Comparison of ENCODE assay signal across 14 cellular contexts in genomic region chr16:68719993-68720489, GRCh38. TPM values are rescaled to one million over a fixed set of nuclear protein-coding genes. Genes with fewer than 3 reads are reported as not detected.
A peak's percentile ranks its signal among the peaks of the same experiment; 100 is the strongest.
DNase-seq lines count a peak whose midpoint lies in the region; ATAC-seq and TF ChIP-seq lines count a peak whose summit lies in the region.
"Had no signal": no experiment of that assay in that cellular context is flagged by ENCODE, and none has a peak within 500 bp of the region (broad histone marks: within the 10 kb centered on the region; RNA-seq: fewer than 3 reads in every experiment).

No MANE protein-coding gene starts in this region.

- H3K9me3 ChIP-seq in Caco-2 = peaks cover 7% of the 10 kb centered on the region; the same call in 1 of the 2 replicates
- H3K9me3 ChIP-seq: suprapubic skin had no signal

- H3K27me3 ChIP-seq in Caco-2 (replicated peaks; ENCODE audit: control insufficient read depth, insufficient read depth, low read length) = no peaks in the 10 kb centered on the region
- H3K27me3 ChIP-seq: neural progenitor cell, suprapubic skin had no signal

- no peaks in the 10 kb centered on the region for H3K9me3 Mint-ChIP-seq in T-helper 1 cell treated with Interleukin-12 subunit alpha and Interleukin-12 subunit beta and Interleukin-4 antibody, amounts not matched to agents 30 μg/mL and 1 μg/mL, for 36 hours
- no peaks in the 10 kb centered on the region for H3K9me3 Mint-ChIP-seq in Caco-2 (ENCODE audit: unreplicated experiment)
- H3K9me3 Mint-ChIP-seq in effector memory CD8-positive, alpha-beta T cell = no peaks in the 10 kb centered on the region

- no peak overlapping the region for H3K4me3 ChIP-seq in Caco-2 (ENCODE audit: low read depth, low read length)
- H3K4me3 ChIP-seq: neural progenitor cell, suprapubic skin had no signal

- H3K4me3 Mint-ChIP-seq in T-helper 1 cell treated with Interleukin-12 subunit alpha and Interleukin-12 subunit beta and Interleukin-4 antibody, amounts not matched to agents 30 μg/mL and 1 μg/mL, for 36 hours = no peak overlapping the region
- no peak overlapping the region for H3K4me3 Mint-ChIP-seq in Caco-2 (ENCODE audit: unreplicated experiment)
- H3K4me3 Mint-ChIP-seq in effector memory CD8-positive, alpha-beta T cell = no peak overlapping the region
- H3K4me3 Mint-ChIP-seq: neural progenitor cell had no signal

- no peaks in the 10 kb centered on the region for H3K36me3 ChIP-seq in Caco-2 (ENCODE audit: control insufficient read depth, insufficient read depth, low read length)
- H3K36me3 ChIP-seq: neural progenitor cell, suprapubic skin had no signal

- ATAC-seq in GM18505 (IDR thresholded peaks at IDR 0.05; ENCODE audit: unreplicated experiment) = peak; percentile 65
- ATAC-seq in GM19043 (IDR thresholded peaks at IDR 0.05; ENCODE audit: low read depth, unreplicated experiment) = peak; percentile 53
- ATAC-seq in HG02759 (IDR thresholded peaks at IDR 0.05; ENCODE audit: unreplicated experiment) = peak; percentile 77
- ATAC-seq in effector memory CD8-positive, alpha-beta T cell (replicated peaks) = no peak
- ATAC-seq: esophagus mucosa had no signal

- peak overlapping the region; percentile 6 for H3K27ac Mint-ChIP-seq in T-helper 1 cell treated with Interleukin-12 subunit alpha and Interleukin-12 subunit beta and Interleukin-4 antibody, amounts not matched to agents 30 μg/mL and 1 μg/mL, for 36 hours
- H3K27ac Mint-ChIP-seq in Caco-2 (ENCODE audit: unreplicated experiment) = no peak overlapping the region
- H3K27ac Mint-ChIP-seq in effector memory CD8-positive, alpha-beta T cell = no peak overlapping the region
- H3K27ac Mint-ChIP-seq: neural progenitor cell had no signal

- POLR2A ChIA-PET in Caco-2 (lab: Charles Lee) = interaction anchor here (1.3 kb wide), 1 partner anchor 17 kb away, joined by 4 read pairs; the partner anchor contains the start of gene CDH1

- H3K36me3 Mint-ChIP-seq in T-helper 1 cell treated with Interleukin-12 subunit alpha and Interleukin-12 subunit beta and Interleukin-4 antibody, amounts not matched to agents 30 μg/mL and 1 μg/mL, for 36 hours (ENCODE audit: low read depth) = no peaks in the 10 kb centered on the region
- H3K36me3 Mint-ChIP-seq in Caco-2 (ENCODE audit: insufficient read depth, unreplicated experiment) = no peaks in the 10 kb centered on the region
- H3K36me3 Mint-ChIP-seq in effector memory CD8-positive, alpha-beta T cell (ENCODE audit: insufficient read depth) = no peaks in the 10 kb centered on the region
- H3K36me3 Mint-ChIP-seq: neural progenitor cell had no signal

- CTCF ChIA-PET in Caco-2 (lab: Charles Lee) = interaction anchor here (0.7 kb wide), 1 partner anchor 451 kb away, joined by 3 read pairs; no protein-coding TSS in a partner anchor

- TF ChIP-seq CTCF in Caco-2 (IDR thresholded peaks at IDR 0.05; ENCODE audit: insufficient read depth in 1 of 2, low read depth in 1 of 2, low read length in 1 of 2, severe bottlenecking in 1 of 2, unreplicated experiment in 1 of 2) = no peak

- H3K27me3 Mint-ChIP-seq in T-helper 1 cell treated with Interleukin-12 subunit alpha and Interleukin-12 subunit beta and Interleukin-4 antibody, amounts not matched to agents 30 μg/mL and 1 μg/mL, for 36 hours (ENCODE audit: low read depth) = no peaks in the 10 kb centered on the region
- no peaks in the 10 kb centered on the region for H3K27me3 Mint-ChIP-seq in Caco-2 (ENCODE audit: insufficient read depth, unreplicated experiment)
- no peaks in the 10 kb centered on the region for H3K27me3 Mint-ChIP-seq in effector memory CD8-positive, alpha-beta T cell

- BruUV-seq in Caco-2 (replicated peaks; lab: Mats Ljungman, UMichigan) = no TSS peak

- intact Hi-C loops in Caco-2 (cut with micrococcal nuclease; ENCODE audit: unreplicated experiment) = no loop called here

- peaks cover 8% of the 10 kb centered on the region for H3K4me1 Mint-ChIP-seq in T-helper 1 cell treated with Interleukin-12 subunit alpha and Interleukin-12 subunit beta and Interleukin-4 antibody, amounts not matched to agents 30 μg/mL and 1 μg/mL, for 36 hours (ENCODE audit: low read depth)
- H3K4me1 Mint-ChIP-seq in Caco-2 (ENCODE audit: low read depth, unreplicated experiment) = no peaks in the 10 kb centered on the region
- H3K4me1 Mint-ChIP-seq in effector memory CD8-positive, alpha-beta T cell (ENCODE audit: low read depth in 2 of 2) = peaks cover 0 to 5% of the 10 kb centered on the region in 2 donors

- DNase-seq in HUDEP-2 (lab: John Stamatoyannopoulos, UW; ENCODE audit: unreplicated experiment in 76 of 76) = no peak
- no peak for DNase-seq in Caco-2
- DNase-seq in effector memory CD8-positive, alpha-beta T cell = no peak
- DNase-seq in OCI-M1 (lab: John Stamatoyannopoulos, UW) = no peak
- DNase-seq: activated CD8-positive, alpha-beta memory T cell treated with anti-CD3 and anti-CD28 coated beads for 24 hours; NCI-H2171; SHP77 treated with DMSO at 0.1 percent for 48 hours had no signal

- no peak for TF ChIP-seq POLR2A in GM18505 (IDR thresholded peaks at IDR 0.05; ENCODE audit: borderline replicate concordance, extremely low read depth, insufficient read depth, insufficient read length)

- H3K4me1 ChIP-seq in Caco-2 = peaks cover 30% of the 10 kb centered on the region
- H3K4me1 ChIP-seq: neural progenitor cell had no signal

RNA-seq across cellular contexts. Expression of gene CDH1, which starts 17.1 kb away (rescaled TPM):
- total RNA-seq in Caco-2 (2022) = 712 and 783 TPM in 2 replicates
